In the genomic region with DNA sequence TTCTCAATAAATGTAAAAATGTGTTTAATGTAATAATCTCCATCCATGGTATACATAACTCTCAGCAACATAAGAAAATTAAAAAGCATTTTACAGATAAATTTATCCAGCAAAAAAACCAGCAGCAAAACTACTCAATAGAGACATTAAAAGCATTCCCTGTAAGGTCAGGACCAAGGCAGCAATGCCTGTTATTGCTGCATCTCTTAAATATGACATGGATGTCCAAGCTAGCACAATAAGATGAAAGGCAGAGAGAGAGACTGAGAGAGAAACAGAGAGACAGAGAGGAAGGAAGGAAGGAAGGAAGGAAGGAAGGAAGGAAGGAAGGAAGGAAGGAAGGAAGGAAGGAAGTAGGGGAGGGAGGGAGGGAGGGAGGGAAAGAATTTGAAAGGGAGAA, we compare ENCODE assay signal across 9 cellular contexts.
"Had no signal": no experiment of that assay in that cellular context is flagged by ENCODE, and none has a peak within 500 bp of the region (broad histone marks: within the 10 kb centered on the region; RNA-seq: fewer than 3 reads in every experiment).

No MANE protein-coding gene starts in this region.

- ATAC-seq: GM23338, HCT116 had no signal

- DNase-seq: GM23248, GOT3, H7, H9, HCEC 1CT, HFFc6 had no signal

- H3K9me3 ChIP-seq: HAP-1 had no signal

- H3K36me3 ChIP-seq: HAP-1 had no signal

- H3K4me3 ChIP-seq: GM23248, GM23338, HAP-1 had no signal

- H3K27ac ChIP-seq: GM23248 had no signal

- H3K9me3 Mint-ChIP-seq: GM23338, H9, HFFc6 had no signal

- H3K9ac ChIP-seq: GM23248 had no signal

- H3K4me1 ChIP-seq: HAP-1 had no signal

- H3K4me3 Mint-ChIP-seq: GM23338, H9, HFFc6 had no signal

- H3K27ac Mint-ChIP-seq: GM23338, H9, HFFc6 had no signal
